26 cellular contexts compared by ENCODE assay signal in the genomic region with DNA sequence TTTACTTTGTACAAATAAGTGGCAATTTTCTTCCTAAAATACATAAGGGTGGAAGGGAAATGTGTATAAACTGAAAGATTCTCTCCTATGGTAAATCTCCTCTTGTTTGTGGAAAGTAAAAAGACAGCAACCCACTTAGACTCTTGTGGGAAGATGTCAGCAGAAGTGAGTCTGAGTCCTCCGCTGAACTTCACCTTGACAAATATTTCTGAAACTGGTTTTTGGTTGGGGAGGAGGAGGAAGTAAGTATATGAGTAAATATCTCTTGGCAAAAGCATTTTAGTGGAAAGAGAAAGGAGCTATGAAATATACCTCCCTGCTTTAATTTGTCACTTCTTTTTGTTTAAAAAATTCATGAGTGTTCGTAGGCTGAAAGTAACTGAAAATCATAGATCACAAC.
"Had no signal": no experiment of that assay in that cellular context is flagged by ENCODE, and none has a peak within 500 bp of the region (broad histone marks: within the 10 kb centered on the region; RNA-seq: fewer than 3 reads in every experiment).

No MANE protein-coding gene starts in this region.

- H3K4me1 Mint-ChIP-seq: memory B cell had no signal

- DNase-seq: colonic mucosa; cortex of kidney; effector CD8-positive, alpha-beta T cell; effector memory CD8-positive, alpha-beta T cell; endodermal cell; erythroblast; esophagus squamous epithelium; foreskin fibroblast; foreskin melanocyte; gastrocnemius medialis; glutamatergic neuron; head of caudate nucleus; heart right ventricle; hippocampal formation; kidney glomerular epithelial cell; left colon; left ventricle myocardium superior; mammary epithelial cell; mesendoderm; midbrain had no signal

- H3K9me3 ChIP-seq: colonic mucosa, esophagus squamous epithelium, gastrocnemius medialis, heart right ventricle had no signal

- H3K27ac ChIP-seq: colonic mucosa, epithelial cell of prostate, esophagus squamous epithelium, gastrocnemius medialis, heart right ventricle had no signal

- H3K27ac Mint-ChIP-seq: dendritic cell treated with granulocyte-macrophage colony-stimulating factor and Interleukin-4, amounts not matched to agents 40 ng/mL and 50 ng/mL, for 4 days; effector memory CD8-positive, alpha-beta T cell; endodermal cell; memory B cell had no signal

- H3K27me3 ChIP-seq: colonic mucosa, esophagus squamous epithelium, gastrocnemius medialis had no signal

- ATAC-seq: effector memory CD8-positive, alpha-beta T cell; esophagus mucosa; gastrocnemius medialis; heart right ventricle; left colon; left lobe of liver; left ventricle myocardium superior had no signal

- H3K4me1 ChIP-seq: colonic mucosa, esophagus squamous epithelium, gastrocnemius medialis, heart right ventricle had no signal

- H3K9me3 Mint-ChIP-seq: endodermal cell had no signal

- H3K4me3 ChIP-seq: colonic mucosa, esophagus squamous epithelium, gastrocnemius medialis, heart right ventricle, lung had no signal

- H3K36me3 Mint-ChIP-seq: memory B cell had no signal

- H3K36me3 ChIP-seq: colonic mucosa, esophagus squamous epithelium, gastrocnemius medialis, heart right ventricle had no signal

- H3K4me3 Mint-ChIP-seq: dendritic cell treated with granulocyte-macrophage colony-stimulating factor and Interleukin-4, amounts not matched to agents 40 ng/mL and 50 ng/mL, for 4 days; effector memory CD8-positive, alpha-beta T cell; endodermal cell; memory B cell had no signal
